Comparison of ENCODE assay signal across 27 cellular contexts in the genomic region with DNA sequence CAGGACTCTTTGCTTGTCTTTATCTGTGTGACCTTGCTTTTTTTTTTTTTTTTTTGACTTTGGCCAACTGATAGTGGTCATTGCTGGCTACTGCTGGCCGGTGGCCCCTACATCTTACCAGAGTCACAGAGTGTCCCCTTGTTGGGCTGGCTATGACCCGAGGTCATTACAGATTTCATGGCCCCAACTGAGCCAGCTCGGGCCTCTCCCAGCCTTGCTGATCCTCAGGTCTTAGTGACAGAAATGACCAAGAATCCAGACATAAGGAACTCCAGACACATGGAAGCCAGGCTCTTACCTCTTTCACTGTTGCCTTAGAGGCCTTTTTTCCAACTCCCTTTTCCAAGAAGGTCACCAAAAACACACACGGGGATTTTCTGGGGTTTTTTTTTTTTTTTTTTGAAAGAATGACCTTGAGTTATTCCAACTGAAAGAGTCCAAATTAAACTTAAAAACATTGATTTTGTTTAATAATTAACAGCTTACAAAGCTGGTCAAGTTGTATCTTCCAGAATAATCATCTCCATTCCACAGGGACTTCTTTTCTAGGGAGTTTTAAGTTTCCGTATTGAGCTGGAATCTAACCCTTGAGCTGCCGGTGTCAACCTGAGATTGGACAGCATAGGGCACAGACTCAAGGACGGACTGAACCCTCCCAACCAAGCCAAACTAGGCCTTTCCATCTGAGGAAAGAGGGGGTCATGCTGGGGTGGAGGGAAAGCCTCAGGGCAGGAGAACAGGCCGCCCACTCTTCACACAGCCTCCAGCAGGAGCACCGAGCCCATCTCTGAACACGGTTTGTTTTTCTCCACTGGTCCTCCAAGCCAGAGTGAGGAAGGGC. TPM values are rescaled to one million over a fixed set of nuclear protein-coding genes. Genes with fewer than 3 reads are reported as not detected.
DNase-seq lines count a peak whose midpoint lies in the region; ATAC-seq, FAIRE-seq and TF ChIP-seq lines count a peak whose summit lies in the region.
"Had no signal": no experiment of that assay in that cellular context is flagged by ENCODE, and none has a peak within 500 bp of the region (broad histone marks: within the 10 kb centered on the region; RNA-seq: fewer than 3 reads in every experiment).

No MANE protein-coding gene starts in this region.

- DNase-seq in CD8-positive, alpha-beta memory T cell = no peak
- DNase-seq in OCI-LY7 (ENCODE audit: low spot score) (no peak), HepG2 (ENCODE audit: low spot score) (peak; percentile 30), progenitor cell of endocrine pancreas (ENCODE audit: low spot score, unreplicated experiment) (no peak), epidermal melanocyte (ENCODE audit: insufficient read length, low spot score) (no peak), LoVo (ENCODE audit: low spot score) (no peak)
- DNase-seq: activated CD8-positive, alpha-beta T cell treated with anti-CD3 and anti-CD28 coated beads for 36 hours; anterior cingulate cortex; CD4-positive, CD25-positive, alpha-beta regulatory T cell; hypothalamus; Kasumi-1; left colon; midbrain; MV-4-11; naive thymus-derived CD4-positive, alpha-beta T cell; NCI-H1436 treated with DMSO at 0.1 percent for 48 hours; NCI-H2081 treated with DMSO at 0.1 percent for 48 hours; NCI-H2227 treated with DMSO at 0.1 percent for 48 hours; NCI-H526 treated with DMSO at 0.1 percent for 48 hours; SHP77; stimulated activated naive CD4-positive, alpha-beta T cell had no signal

- TF ChIP-seq POLR2A in HepG2 (IDR thresholded peaks at IDR 0.05; ENCODE audit: insufficient read depth in 1 of 2, low read depth in 2 of 2, low read length in 2 of 2) = no peak; a peak in 1 of 4 replicates

- peaks cover 32 to 37% (median 36%) of the 10 kb centered on the region in 3 donors for H3K4me1 Mint-ChIP-seq in CD8-positive, alpha-beta memory T cell
- H3K4me1 Mint-ChIP-seq in progenitor cell of endocrine pancreas (ENCODE audit: low read depth) = peaks cover 60% of the 10 kb centered on the region

- no peaks in the 10 kb centered on the region for H3K9me3 ChIP-seq in CD8-positive, alpha-beta memory T cell (ENCODE audit: low read length)
- H3K9me3 ChIP-seq in OCI-LY7 (ENCODE audit: low read length) (no peaks in the 10 kb centered on the region; the same call in 1 of the 2 replicates), HepG2 (ENCODE audit: low read length) (no peaks in the 10 kb centered on the region)

- TF ChIP-seq CTCF in OCI-LY7 (conservative IDR thresholded peaks at IDR 0.05; ENCODE audit: low read length) (no peak), HepG2 (CRISPR knock-in tag; IDR thresholded peaks at IDR 0.05) (no peak), progenitor cell of endocrine pancreas (IDR thresholded peaks at IDR 0.05; ENCODE audit: unreplicated experiment) (no peak)

- H3K4me1 ChIP-seq in CD8-positive, alpha-beta memory T cell (ENCODE audit: insufficient read depth, low read length) = peaks cover 25% of the 10 kb centered on the region
- peaks cover 86% of the 10 kb centered on the region for H3K4me1 ChIP-seq in OCI-LY7 (ENCODE audit: insufficient read depth, low read length, poor library complexity, severe bottlenecking)
- H3K4me1 ChIP-seq in HepG2 (ENCODE audit: insufficient read depth, low read length) = peaks cover 68% of the 10 kb centered on the region

- no peaks in the 10 kb centered on the region for H3K27me3 ChIP-seq in CD8-positive, alpha-beta memory T cell (ENCODE audit: insufficient read depth, low read length, poor library complexity, severe bottlenecking)
- H3K27me3 ChIP-seq in HepG2 (ENCODE audit: control insufficient read depth in 1 of 2, insufficient read depth in 2 of 2, low read length in 2 of 2) = no peaks in the 10 kb centered on the region

- intact Hi-C loops in OCI-LY7 (cut with micrococcal nuclease; ENCODE audit: unreplicated experiment) = loop anchor here (10.0 kb wide), 1 partner anchor 402 kb away; a partner anchor contains a TSS
- intact Hi-C loops in HepG2 (cut with micrococcal nuclease; ENCODE audit: unreplicated experiment) = no loop called here

- H3K27ac Mint-ChIP-seq in CD8-positive, alpha-beta memory T cell = peak overlapping the region in 5 of 8 donors; percentile 69 to 95 (median 83)
- H3K27ac Mint-ChIP-seq in progenitor cell of endocrine pancreas = peak overlapping the region; percentile 93

- no peaks in the 10 kb centered on the region for H3K27me3 Mint-ChIP-seq in CD8-positive, alpha-beta memory T cell
- no peaks in the 10 kb centered on the region for H3K27me3 Mint-ChIP-seq in progenitor cell of endocrine pancreas
- H3K27me3 Mint-ChIP-seq: activated CD8-positive, alpha-beta T cell treated with anti-CD3 and anti-CD28 coated beads for 36 hours; activated naive CD4-positive, alpha-beta T cell treated with anti-CD3 and anti-CD28 coated beads, Interleukin-2, amount 50 U/mL, for 24 hours; CD4-positive, CD25-positive, alpha-beta regulatory T cell had no signal

- in situ Hi-C loops in HepG2 (cut with HindIII; ENCODE audit: extremely low pct_ligation_motif_present, low pct_unique_long_range_greater_than_20kb) = no loop called here

- no peak overlapping the region for H3K4me3 ChIP-seq in CD8-positive, alpha-beta memory T cell (ENCODE audit: low read length)
- H3K4me3 ChIP-seq in OCI-LY7 (ENCODE audit: low read depth, low read length, poor library complexity, severe bottlenecking) (no peak overlapping the region), HepG2 (replicated peaks in 1 of 3; ENCODE audit: insufficient read depth in 1 of 3, low read depth in 2 of 3, low read length in 3 of 3) (peak overlapping the region; percentile 36 to 67 (median 48))

- H3K36me3 ChIP-seq in CD8-positive, alpha-beta memory T cell (ENCODE audit: insufficient read depth, low read length) = no peaks in the 10 kb centered on the region
- H3K36me3 ChIP-seq in OCI-LY7 (ENCODE audit: insufficient read depth, low read length) (peaks cover 67% of the 10 kb centered on the region), HepG2 (replicated peaks in 1 of 2; ENCODE audit: control insufficient read depth in 1 of 2, insufficient read depth in 2 of 2, low read length in 2 of 2) (no peaks in the 10 kb centered on the region)

- peak; percentile 71 for ATAC-seq in HepG2
- no peak for ATAC-seq in HG02588 (IDR thresholded peaks at IDR 0.05; ENCODE audit: unreplicated experiment)
- no peak for ATAC-seq in HG03196 (IDR thresholded peaks at IDR 0.05; ENCODE audit: unreplicated experiment)
- ATAC-seq: activated CD8-positive, alpha-beta T cell treated with anti-CD3 and anti-CD28 coated beads for 36 hours; Panc1 had no signal

- peaks cover 100% of the 10 kb centered on the region for H3K79me2 ChIP-seq in OCI-LY7 (ENCODE audit: insufficient read depth, low read depth, low read length)
- no peaks in the 10 kb centered on the region for H3K79me2 ChIP-seq in HepG2 (ENCODE audit: insufficient read depth, low read length)

- 0 out of 2 replicates have a peak, but pooled peaks have one; percentile 14 for TF ChIP-seq RAD21 in HepG2 (CRISPR knock-in tag; IDR thresholded peaks at IDR 0.05)

- peaks cover 0 to 2% (median 0%) of the 10 kb centered on the region in 5 donors for H3K9me3 Mint-ChIP-seq in CD8-positive, alpha-beta memory T cell
- peaks cover 9% of the 10 kb centered on the region for H3K9me3 Mint-ChIP-seq in progenitor cell of endocrine pancreas (ENCODE audit: low read depth)

- H3K36me3 Mint-ChIP-seq in CD8-positive, alpha-beta memory T cell = no peaks in the 10 kb centered on the region
- H3K36me3 Mint-ChIP-seq in progenitor cell of endocrine pancreas (ENCODE audit: insufficient read depth) = peaks cover 12% of the 10 kb centered on the region

- CTCF ChIA-PET in CD8-positive, alpha-beta memory T cell (lab: Charles Lee) = no interaction called here
- CTCF ChIA-PET in OCI-LY7 (lab: Charles Lee; ENCODE audit: unreplicated experiment) (no interaction called here), HepG2 (lab: Yijun Ruan, JAX; ENCODE audit: low intra/inter-chr PET ratio, low total read pairs) (no interaction called here)

- peaks cover 25% of the 10 kb centered on the region for H4K20me1 ChIP-seq in OCI-LY7 (ENCODE audit: insufficient read depth, low read length)
- H4K20me1 ChIP-seq in HepG2 (ENCODE audit: insufficient read depth, low read length) = no peaks in the 10 kb centered on the region

- peak in 1 of 2 experiments; percentile 68; a peak in 2 of 4 replicates for TF ChIP-seq EP300 in HepG2 (IDR thresholded peaks at IDR 0.05; ENCODE audit: low read depth in 2 of 2, low read length in 2 of 2)
- TF ChIP-seq EP300 in HepG2 (CRISPR knock-in tag; IDR thresholded peaks at IDR 0.05; ENCODE audit: borderline replicate concordance) = no peak

- H3K9ac ChIP-seq in HepG2 (ENCODE audit: insufficient read depth, low read depth, low read length) = peak overlapping the region; percentile 60

- H2AFZ ChIP-seq in OCI-LY7 (ENCODE audit: low read length) (no peak overlapping the region), HepG2 (ENCODE audit: low read length) (peak overlapping the region; percentile 73)

- peak overlapping the region in 1 of 7 donors; percentile 28 for H3K4me3 Mint-ChIP-seq in CD8-positive, alpha-beta memory T cell
- H3K4me3 Mint-ChIP-seq in progenitor cell of endocrine pancreas (ENCODE audit: low read depth) = no peak overlapping the region
- H3K4me3 Mint-ChIP-seq: activated CD8-positive, alpha-beta T cell treated with anti-CD3 and anti-CD28 coated beads for 36 hours; activated naive CD4-positive, alpha-beta T cell treated with anti-CD3 and anti-CD28 coated beads, Interleukin-2, amount 50 U/mL, for 24 hours; CD4-positive, CD25-positive, alpha-beta regulatory T cell had no signal

- no peaks in the 10 kb centered on the region for H3K9me2 ChIP-seq in OCI-LY7 (ENCODE audit: insufficient read depth, low read length)

- H3K27ac ChIP-seq in CD8-positive, alpha-beta memory T cell (ENCODE audit: low read depth, low read length) = no peak overlapping the region
- H3K27ac ChIP-seq in OCI-LY7 (ENCODE audit: low read depth, low read length, poor library complexity, severe bottlenecking) (peak overlapping the region; percentile 45), HepG2 (ENCODE audit: extremely low read length, insufficient read depth, low read length) (peak overlapping the region; percentile 90)

- peak; percentile 47 for FAIRE-seq in HepG2 (lab: Jason Lieb, UNC)
- FAIRE-seq: endothelial cell of umbilical vein, H1 had no signal

- H3K4me2 ChIP-seq in OCI-LY7 (ENCODE audit: low read length) (peak overlapping the region; percentile 12; the same call in 1 of the 2 replicates), HepG2 (ENCODE audit: low read depth, low read length) (peak overlapping the region; percentile 97)

- WGBS in HepG2 (ENCODE audit: low lambda C conversion rate) = 4% methylated on average over 8 of the region's 10 CpGs

- POLR2A ChIA-PET in CD8-positive, alpha-beta memory T cell (lab: Charles Lee) = no interaction called here
- POLR2A ChIA-PET in OCI-LY7 (lab: Charles Lee) = interaction anchor here (0.7 kb wide), 4 partner anchors 10 to 300 kb away, joined by 3 to 7 read pairs (median 6); no protein-coding TSS in a partner anchor
- POLR2A ChIA-PET in HepG2 (lab: Yijun Ruan, JAX) = interaction anchor here (0.7 to 2.0 kb wide), 8 partner anchors 13 to 1041 kb away, joined by 3 to 10 read pairs (median 4); a partner anchor contains a TSS

- no TSS peak for BruUV-seq in OCI-LY7 (replicated peaks; lab: Mats Ljungman, UMichigan)
- TSS peak; percentile 56 for BruUV-seq in HepG2 (replicated peaks; lab: Mats Ljungman, UMichigan)

RNA-seq across cellular contexts. Expression of a gene that starts 43.8 kb away (rescaled TPM):
- total RNA-seq in CD8-positive, alpha-beta memory T cell = 1 to 10 TPM; 5.7 to 6.7 TPM
- 37.0 TPM for polyA plus RNA-seq in CD8-positive, alpha-beta memory T cell
- 132 and 152 TPM in 2 replicates for total RNA-seq in OCI-LY7 (2014; rRNA removed; shearing (Covaris generic))
- total RNA-seq in OCI-LY7 (2022) = 111 and 140 TPM in 2 replicates
- 13.8 and 18.5 TPM in 2 replicates for total RNA-seq in HepG2 (2016; rRNA removed; fragmentation: Illumina TruSeq; extraction: Trizol)
- total RNA-seq in HepG2 (2016; cell fraction: cytosol; rRNA removed; fragmentation: Illumina TruSeq; extraction: Trizol; ENCODE audit: low read depth) = 2.4 and 2.7 TPM in 2 replicates
- 12.7 and 17.4 TPM in 2 replicates for total RNA-seq in HepG2 (2016; cell fraction: insoluble cytoplasmic fraction; rRNA removed; fragmentation: Illumina TruSeq; extraction: Trizol)
- total RNA-seq in HepG2 (2016; cell fraction: membrane; rRNA removed; fragmentation: Illumina TruSeq; extraction: Trizol) = 9.7 and 10.0 TPM in 2 replicates
- 9.3 and 9.7 TPM in 2 replicates for total RNA-seq in HepG2 (2016; cell fraction: nucleus; rRNA removed; fragmentation: Illumina TruSeq; extraction: Trizol)
- 3.6 and 4.6 TPM in 2 replicates for polyA plus RNA-seq in HepG2 (2011; rRNA removed)
- polyA plus RNA-seq in HepG2 (2011; cell fraction: cytosol; rRNA removed) = 3.8 and 6.8 TPM in 2 replicates
- 1.4 and 3.6 TPM in 2 replicates for polyA plus RNA-seq in HepG2 (2011; cell fraction: nucleus; rRNA removed)
- 5.0 and 6.6 TPM in 2 replicates for polyA plus RNA-seq in HepG2 (2012)
- 1.0 and 1.1 TPM in 2 replicates for polyA plus RNA-seq in HepG2 (2016; cell fraction: cytosol; fragmentation: Illumina TruSeq; extraction: Trizol; ENCODE audit: low read depth)
- polyA plus RNA-seq in HepG2 (2016; cell fraction: insoluble cytoplasmic fraction; fragmentation: Illumina TruSeq; extraction: Trizol; ENCODE audit: low read depth) = 14.5 and 14.6 TPM in 2 replicates
- polyA plus RNA-seq in HepG2 (2016; cell fraction: membrane; fragmentation: Illumina TruSeq; extraction: Trizol; ENCODE audit: low read depth) = 4.6 TPM in 2 replicates
- polyA plus RNA-seq in HepG2 (2016; cell fraction: nucleus; fragmentation: Illumina TruSeq; extraction: Trizol; ENCODE audit: insufficient read depth, low read depth) = 7.6 and 7.8 TPM in 2 replicates
- polyA minus RNA-seq in HepG2 (2011; rRNA and poly(A)+ RNA removed; ENCODE audit: low replicate concordance) = 0.63 and 5.2 TPM in 2 replicates
- 2.9 and 6.4 TPM in 2 replicates for polyA minus RNA-seq in HepG2 (2011; cell fraction: cytosol; rRNA and poly(A)+ RNA removed)
- polyA minus RNA-seq in HepG2 (2011; cell fraction: nucleus; rRNA and poly(A)+ RNA removed) = 3.2 and 7.1 TPM in 2 replicates
- 40.0 TPM in 2 replicates for total RNA-seq in progenitor cell of endocrine pancreas
- total RNA-seq: endothelial cell of umbilical vein had no signal

Comparison
In these comparisons a context has a peak if more than half of its experiments do, and no peak if none do; other contexts are left out.
1. H3K4me3 ChIP-seq: peak in HepG2 (3 of 3); none in CD8-positive, alpha-beta memory T cell (single experiment) and OCI-LY7 (single experiment).